9 cellular contexts compared by ENCODE assay signal in genomic region chr7:37901236-37901827, GRCh38. TPM values are rescaled to one million over a fixed set of nuclear protein-coding genes. Genes with fewer than 3 reads are reported as not detected.
DNase-seq lines count a peak whose midpoint lies in the region; ATAC-seq and TF ChIP-seq lines count a peak whose summit lies in the region.
"Had no signal": no experiment of that assay in that cellular context is flagged by ENCODE, and none has a peak within 500 bp of the region (broad histone marks: within the 10 kb centered on the region; RNA-seq: fewer than 3 reads in every experiment).

No MANE protein-coding gene starts in this region.

- H3K9me3 ChIP-seq in DOHH2 (ENCODE audit: control insufficient read depth, insufficient read depth, low read length) (no peaks in the 10 kb centered on the region), heart left ventricle (no peaks in the 10 kb centered on the region), thoracic aorta (no peaks in the 10 kb centered on the region)

- H3K4me2 ChIP-seq in DOHH2 (ENCODE audit: low read length): no peak overlapping the region

- no peaks in the 10 kb centered on the region for H3F3A ChIP-seq in DOHH2 (ENCODE audit: control insufficient read depth, insufficient read depth)

- ATAC-seq in heart left ventricle: peak in 3 of 4 donors; percentile 42 to 69 (median 52)
- ATAC-seq in thoracic aorta (ENCODE audit: insufficient number of reproducible peaks, low FRiP score, low read depth): peak; percentile 36
- ATAC-seq in HG03039 (IDR thresholded peaks at IDR 0.05; ENCODE audit: unreplicated experiment): no peak

- no peaks in the 10 kb centered on the region for H3K9me2 ChIP-seq in DOHH2 (replicated peaks; ENCODE audit: control insufficient read depth, low read length)

- TF ChIP-seq CTCF in DOHH2 (IDR thresholded peaks at IDR 0.05; ENCODE audit: low read depth, low read length, poor library complexity, severe bottlenecking) (peak; percentile 86), heart left ventricle (IDR thresholded peaks at IDR 0.05) (peak; percentile 32 to 69 (median 50)), thoracic aorta (IDR thresholded peaks at IDR 0.05) (peak; percentile 55), lower leg skin (IDR thresholded peaks at IDR 0.05) (no peak)

- intact Hi-C loops in heart left ventricle (cut with DNase I) (loop anchor here in 9 of 10 donors (2.0 to 10.0 kb wide), 6 partner anchors 206 to 416 kb away; no protein-coding TSS in a partner anchor), lower leg skin (cut with DNase I; ENCODE audit: low total_unique reads) (no loop called here)

- H3K4me1 ChIP-seq in DOHH2 (ENCODE audit: control insufficient read depth, low read length) (no peaks in the 10 kb centered on the region), heart left ventricle (peaks cover 0 to 17% (median 3%) of the 10 kb centered on the region in 12 donors), thoracic aorta (ENCODE audit: control insufficient read depth in 1 of 2, low read depth in 2 of 2) (peaks cover 3 to 8% of the 10 kb centered on the region in 2 donors)

- H3K27me3 ChIP-seq in DOHH2 (ENCODE audit: control insufficient read depth, low read length) (0 out of 2 replicates have a peak, but pooled peaks cover 6% of the 10 kb centered on the region), heart left ventricle (no peaks in the 10 kb centered on the region), thoracic aorta (replicated peaks; ENCODE audit: insufficient read depth) (no peaks in the 10 kb centered on the region)

- TF ChIP-seq POLR2A in heart left ventricle (IDR thresholded peaks at IDR 0.05) (no peak), lower leg skin (IDR thresholded peaks at IDR 0.05) (no peak)

- H3K27ac ChIP-seq in DOHH2 (ENCODE audit: low read depth, low read length) (no peak overlapping the region), heart left ventricle (no peak overlapping the region), thoracic aorta (no peak overlapping the region)

- H3K79me2 ChIP-seq in DOHH2 (ENCODE audit: control insufficient read depth, low read length): no peaks in the 10 kb centered on the region

- no peaks in the 10 kb centered on the region for H4K20me1 ChIP-seq in DOHH2 (ENCODE audit: control insufficient read depth, insufficient read depth, low read depth, low read length)

- no peaks in the 10 kb centered on the region for H3K36me3 ChIP-seq in DOHH2 (ENCODE audit: control insufficient read depth, low read length)
- peaks cover 0 to 3% (median 0%) of the 10 kb centered on the region in 9 donors for H3K36me3 ChIP-seq in heart left ventricle
- no peaks in the 10 kb centered on the region for H3K36me3 ChIP-seq in thoracic aorta

- DNase-seq in Kasumi-1 (lab: John Stamatoyannopoulos, UW) (peak; percentile 75 to 84), SKM-1 treated with dmso at 0.1 percent for 144 hours (lab: John Stamatoyannopoulos, UW; ENCODE audit: unreplicated experiment) (peak; percentile 16), heart left ventricle (no peak), thoracic aorta (ENCODE audit: low spot score) (no peak), lower leg skin (ENCODE audit: low spot score in 2 of 2) (no peak), epidermal melanocyte (ENCODE audit: insufficient read length, low spot score) (no peak)
- DNase-seq: naive B cell had no signal

- 18 to 21% (median 20%) methylated on average over 6 of the region's 6 CpGs for WGBS in heart left ventricle, 4 donors
- WGBS in lower leg skin, 2 donors: 17 to 21% methylated on average over 6 of the region's 6 CpGs

- no peak overlapping the region for H3K4me3 ChIP-seq in DOHH2 (ENCODE audit: low read length)
- H3K4me3 ChIP-seq in heart left ventricle: no peak overlapping the region
- H3K4me3 ChIP-seq in thoracic aorta: no peak overlapping the region
- H3K4me3 ChIP-seq in lower leg skin (ENCODE audit: low read depth, poor library complexity, severe bottlenecking): no peak overlapping the region

RNA-seq across cellular contexts. Expression of gene SFRP4, which starts 15.3 kb away (rescaled TPM):
- 10 to 100 TPM in 2 of 9 donors, 1 to 10 TPM in 3, under 1 TPM in 4; 0.35 to 21.3 (median 2.0) TPM for total RNA-seq in heart left ventricle
- polyA plus RNA-seq in heart left ventricle: under 1 TPM; 0.10 to 0.65 TPM
- total RNA-seq in thoracic aorta: 10 to 100 TPM; 53.3 to 81.6 TPM
- total RNA-seq in lower leg skin: under 1 TPM; 0.15 to 0.94 (median 0.20) TPM

RNA-seq across cellular contexts. Expression of gene EPDR1, which starts 19.1 kb away (rescaled TPM):
- total RNA-seq in heart left ventricle (10 to 100 TPM; 31.0 to 73.0 (median 45.5) TPM), thoracic aorta (10 to 100 TPM; 59.3 to 98.8 TPM), lower leg skin (10 to 100 TPM in 1 of 4 donors, 1 to 10 TPM in 3; 1.1 to 13.9 (median 4.8) TPM)
- polyA plus RNA-seq in heart left ventricle: 10 to 100 TPM; 10.5 to 15.7 TPM

RNA-seq across cellular contexts. Expression of gene NME8, which starts 52.9 kb away (rescaled TPM):
- total RNA-seq in heart left ventricle: under 1 TPM in 2 of 9 donors, not detected in 7; 0.36 to 0.91 TPM
- not detected for polyA plus RNA-seq in heart left ventricle
- not detected for total RNA-seq in thoracic aorta
- total RNA-seq in lower leg skin: 1 to 10 TPM in 1 of 4 donors, not detected in 3; 2.1 TPM

Comparison
In these comparisons a context has a peak if more than half of its experiments do, and no peak if none do; other contexts are left out.
1. CTCF ChIP-seq: peak in DOHH2 (single experiment), heart left ventricle (12 of 12) and thoracic aorta (single experiment); none in lower leg skin (0 of 3).
2. DNase-seq: peak in Kasumi-1 (2 of 2) and SKM-1 treated with dmso at 0.1 percent for 144 hours (single experiment); none in heart left ventricle (0 of 5), thoracic aorta (single experiment), lower leg skin (0 of 2) and epidermal melanocyte (single experiment).